ENCODE assay signal across 9 cellular contexts in genomic region chr12:102883204-102883799, GRCh38. TPM values are rescaled to one million over a fixed set of nuclear protein-coding genes. Genes with fewer than 3 reads are reported as not detected.
DNase-seq lines count a peak whose midpoint lies in the region; ATAC-seq, FAIRE-seq and TF ChIP-seq lines count a peak whose summit lies in the region.
"Had no signal": no experiment of that assay in that cellular context is flagged by ENCODE, and none has a peak within 500 bp of the region (broad histone marks: within the 10 kb centered on the region; RNA-seq: fewer than 3 reads in every experiment).

No MANE protein-coding gene starts in this region.

- no peak for TF ChIP-seq POLR2A in NB4 (IDR thresholded peaks at IDR 0.05; ENCODE audit: extremely low read depth, insufficient read length)
- no peak for TF ChIP-seq POLR2A in K562 (conservative IDR thresholded peaks at IDR 0.05)

- no peaks in the 10 kb centered on the region for H3K9me1 ChIP-seq in K562 (ENCODE audit: control insufficient read depth, insufficient read depth, low read length)

- H3K27me3 ChIP-seq in K562 (ENCODE audit: control insufficient read depth in 2 of 2, insufficient read depth in 2 of 2, low read length in 2 of 2): no peaks in the 10 kb centered on the region

- no peaks in the 10 kb centered on the region for H3K9me3 ChIP-seq in K562 (replicated peaks; ENCODE audit: control insufficient read depth, insufficient read depth, low read depth, low read length)

- no peak overlapping the region for H3K27ac ChIP-seq in K562 (ENCODE audit: extremely low read depth, low read depth, low read length)

- H3K79me2 ChIP-seq in K562 (ENCODE audit: control insufficient read depth, insufficient read depth, low read length): no peaks in the 10 kb centered on the region

- peak; percentile 63 to 68 for TF ChIP-seq RAD21 in K562 (CRISPR knock-in tag; conservative IDR thresholded peaks at IDR 0.05 in 1 of 2, IDR thresholded peaks at IDR 0.05 in 1 of 2)

- WGBS in K562 (ENCODE audit: insufficient coverage, low coverage, missing lambda C conversion rate): 6% methylated on average over 8 of the region's 8 CpGs

- ATAC-seq in K562: peak; percentile 96
- ATAC-seq in GM21825 (IDR thresholded peaks at IDR 0.05; ENCODE audit: unreplicated experiment): no peak

- no peak for TF ChIP-seq EP300 in K562 (IDR thresholded peaks at IDR 0.05; ENCODE audit: low read length)

- H3K4me3 ChIP-seq in NB4 (ENCODE audit: low read depth, low read length) (no peak overlapping the region), K562 (no peak overlapping the region)

- H4K20me1 ChIP-seq in K562 (replicated peaks; ENCODE audit: control insufficient read depth, insufficient read depth, low read length): no peaks in the 10 kb centered on the region

- no peak overlapping the region for H3K4me2 ChIP-seq in K562 (ENCODE audit: insufficient read depth, low read length)

- peak; percentile 83 for TF ChIP-seq CTCF in GM12872 (IDR thresholded peaks at IDR 0.05; ENCODE audit: insufficient read depth, low read depth, low read length)
- TF ChIP-seq CTCF in NB4 (IDR thresholded peaks at IDR 0.05; ENCODE audit: low read depth, low read length): peak; percentile 95
- TF ChIP-seq CTCF in K562 (IDR thresholded peaks at IDR 0.05 in 2 of 3, conservative IDR thresholded peaks at IDR 0.05 in 1 of 3; ENCODE audit: insufficient read depth in 2 of 3, low read depth in 1 of 3, low read length in 3 of 3): peak; percentile 62 to 87 (median 72)

- DNase-seq in A172 (ENCODE audit: low spot score): peak; percentile 14
- DNase-seq in NB4 (ENCODE audit: low read depth): peak; percentile 46
- peak; percentile 69 for DNase-seq in SK-N-DZ (ENCODE audit: low spot score)
- DNase-seq in K562 (ENCODE audit: extremely low read depth in 1 of 4, low spot score in 3 of 4): peak; percentile 44 to 64 (median 59)
- DNase-seq in inferior parietal cortex (ENCODE audit: extremely low spot score): peak; percentile 76
- peak; percentile 31 to 34 for DNase-seq in stimulated activated CD4-positive, alpha-beta T cell treated with anti-CD3 and anti-CD28 coated beads, Interleukin-2, amount 100 ng/mL, for 48 hours

- intact Hi-C loops in K562 (cut with micrococcal nuclease): loop anchor here (1.0 to 5.0 kb wide), 3 partner anchors 64 to 749 kb away; no protein-coding TSS in a partner anchor

- CTCF ChIA-PET in K562 (lab: Yijun Ruan, JAX; ENCODE audit: low intra/inter-chr PET ratio): interaction anchor here (1.4 to 1.6 kb wide), 2 partner anchors 57 to 665 kb away, joined by 8 to 10 read pairs; no protein-coding TSS in a partner anchor

- H3K36me3 ChIP-seq in K562 (ENCODE audit: control insufficient read depth, insufficient read depth, low read length): no peaks in the 10 kb centered on the region

- no peaks in the 10 kb centered on the region for H3K4me1 ChIP-seq in K562 (replicated peaks in 1 of 2; ENCODE audit: control insufficient read depth in 2 of 2, insufficient read depth in 2 of 2, low read length in 2 of 2)

- no peak overlapping the region for H2AFZ ChIP-seq in K562 (ENCODE audit: low read depth, low read length)

- POLR2A ChIA-PET in K562 (lab: Yijun Ruan, JAX): interaction anchor here (0.6 to 0.7 kb wide), 2 partner anchors 71 to 821 kb away, joined by 3 read pairs; partner anchors contain the start of gene WASHC3

- no peak overlapping the region for H3K9ac ChIP-seq in K562 (ENCODE audit: insufficient read depth in 1 of 2, low read depth in 2 of 2, low read length in 2 of 2)

- BruUV-seq in K562 (replicated peaks; lab: Mats Ljungman, UMichigan): no TSS peak

- in situ Hi-C loops in K562 (cut with MboI): no loop called here

- peak; percentile 75 for FAIRE-seq in K562 (lab: Jason Lieb, UNC)

TF ChIP-seq in K562, 482 proteins besides CTCF, POLR2A, EP300 and RAD21:
- TF ChIP-seq POLR3G (IDR thresholded peaks at IDR 0.05; ENCODE audit: extremely low read depth, insufficient read length, insufficient replicate concordance): no peak
- no peak for TF ChIP-seq CHAMP1 (IDR thresholded peaks at IDR 0.05)
- TF ChIP-seq SMC3 (conservative IDR thresholded peaks at IDR 0.05; ENCODE audit: insufficient read depth, low read depth, low read length): peak; percentile 76
- TF ChIP-seq MCM3 (IDR thresholded peaks at IDR 0.05): no peak
- no peak for TF ChIP-seq NKRF (IDR thresholded peaks at IDR 0.05; ENCODE audit: borderline replicate concordance)
- TF ChIP-seq MAFG (tag; conservative IDR thresholded peaks at IDR 0.05): no peak
TF ChIP-seq in K562: peak in this region for 1.

RNA-seq across cellular contexts. Expression of gene PAH, which starts 33.7 kb away (rescaled TPM):
- total RNA-seq in A172 (2014; rRNA removed; shearing (Covaris generic)): not detected in 2 replicates
- polyA plus RNA-seq in SK-N-DZ (2014; cell fraction: cytosol; rRNA removed): not detected in 2 replicates
- 0.15 TPM in 1 of 2 replicates, not detected in the other for polyA plus RNA-seq in SK-N-DZ (2014; cell fraction: nucleus; rRNA removed)
- not detected in 2 replicates for total RNA-seq in K562 (2011; cell fraction: chromatin; rRNA removed; ENCODE audit: low replicate concordance)
- not detected in 2 replicates for total RNA-seq in K562 (2011; cell fraction: nucleolus; rRNA removed)
- total RNA-seq in K562 (2011; cell fraction: nucleoplasm; rRNA removed): not detected in 2 replicates
- total RNA-seq in K562 (2014; rRNA removed): not detected in 2 replicates
- not detected in 2 replicates for total RNA-seq in K562 (2014; rRNA removed; fragmentation: Illumina TruSeq; extraction: Trizol)
- total RNA-seq in K562 (2015; rRNA removed; fragmentation: Illumina TruSeq; extraction: Trizol): not detected in 2 replicates
- 0.31 and 0.75 TPM in 2 replicates for total RNA-seq in K562 (2021)
- polyA plus RNA-seq in K562 (2011; rRNA removed): not detected in 2 replicates
- polyA plus RNA-seq in K562 (2011; cell fraction: cytosol; rRNA removed): not detected in 2 replicates
- not detected in 2 replicates for polyA plus RNA-seq in K562 (2011; cell fraction: nucleus; rRNA removed)
- polyA plus RNA-seq in K562 (2012): 0.08 and 0.37 TPM in 2 replicates
- not detected in 2 replicates for polyA plus RNA-seq in K562 (2014; fragmentation: Illumina TruSeq; extraction: Trizol)
- under 1 TPM in 1 of 2 experiments, not detected in 1; 0.13 TPM for polyA plus RNA-seq in K562 (2014; fragmentation: Nextera tagmentation; extraction: Ambion mirVana)
- 0.04 and 0.69 TPM in 2 replicates for polyA plus RNA-seq in K562 (2014; rRNA removed)
- polyA minus RNA-seq in K562 (2011; rRNA and poly(A)+ RNA removed): 0.46 TPM in 1 of 2 replicates, not detected in the other
- polyA minus RNA-seq in K562 (2011; cell fraction: cytosol; rRNA and poly(A)+ RNA removed): not detected in 2 replicates
- not detected in 2 replicates for polyA minus RNA-seq in K562 (2011; cell fraction: nucleus; rRNA and poly(A)+ RNA removed)
- total RNA-seq: dermis microvascular lymphatic vessel endothelial cell had no signal

Comparison
In these comparisons a context has a peak if more than half of its experiments do, and no peak if none do; other contexts are left out.
1. DNase-seq: peak in every context shown above with its lines; median percentile 76 in inferior parietal cortex; 69 in SK-N-DZ; 59 in K562; 46 in NB4; 32 in stimulated activated CD4-positive, alpha-beta T cell treated with anti-CD3 and anti-CD28 coated beads, Interleukin-2, amount 100 ng/mL, for 48 hours; 14 in A172.